ENCODE assay signal across 13 cellular contexts in genomic region chr10:78465456-78465855, GRCh38.
DNase-seq lines count a peak whose midpoint lies in the region; ATAC-seq and TF ChIP-seq lines count a peak whose summit lies in the region.
"Had no signal": no experiment of that assay in that cellular context is flagged by ENCODE, and none has a peak within 500 bp of the region (broad histone marks: within the 10 kb centered on the region; RNA-seq: fewer than 3 reads in every experiment).

No MANE protein-coding gene starts in this region.

- no peak overlapping the region for H2AFZ ChIP-seq in hepatocyte
- H2AFZ ChIP-seq in neuronal stem cell (ENCODE audit: low read length) = peak overlapping the region; percentile 61
- H2AFZ ChIP-seq: PC-9 had no signal

- WGBS in hepatocyte (ENCODE audit: low lambda C conversion rate, missing lambda C conversion rate) = 85% methylated on average over 2 of the region's 2 CpGs
- no CpG with 5 or more reads among the region's 2 CpGs for WGBS in neuronal stem cell (ENCODE audit: extremely low coverage in 2 of 2, insufficient read length in 2 of 2, insufficient replicate concordance in 1 of 2), 2 donors
- whole genome bisulfite sequencing in esophagus muscularis mucosa = 100% methylated on average over 1 of the region's 2 CpGs

- H2AK5ac ChIP-seq in neuronal stem cell (ENCODE audit: low read depth, low read length) = peak overlapping the region; percentile 51

- H3K4ac ChIP-seq in neuronal stem cell (ENCODE audit: low read length) = no peak overlapping the region

- TF ChIP-seq CTCF in hepatocyte (IDR thresholded peaks at IDR 0.05; ENCODE audit: poor library complexity) (no peak), esophagus muscularis mucosa (IDR thresholded peaks at IDR 0.05) (no peak)

- no peak for TF ChIP-seq EP300 in esophagus muscularis mucosa (IDR thresholded peaks at IDR 0.05)

- H3K4me1 ChIP-seq in hepatocyte (ENCODE audit: insufficient read depth) (peaks cover 10% of the 10 kb centered on the region), neuronal stem cell (ENCODE audit: control insufficient read depth in 2 of 2, insufficient read depth in 1 of 2, low read depth in 1 of 2, low read length in 2 of 2) (peaks cover 14 to 16% of the 10 kb centered on the region in 2 donors), esophagus muscularis mucosa (peaks cover 0 to 9% (median 7%) of the 10 kb centered on the region in 4 donors)

- H3K79me2 ChIP-seq in hepatocyte = no peaks in the 10 kb centered on the region

- H3K14ac ChIP-seq in neuronal stem cell (ENCODE audit: low read length) = no peak overlapping the region

- H3K9ac ChIP-seq in neuronal stem cell (ENCODE audit: low read depth, low read length, poor library complexity) = no peak overlapping the region

- CTCF ChIA-PET in activated CD8-positive, alpha-beta memory T cell treated with anti-CD3 and anti-CD28 coated beads, Interleukin-2, amount 10 ng/mL, durations not matched to agents 7 days and 5 days (lab: Charles Lee) = no interaction called here

- H3K27ac ChIP-seq in hepatocyte (peak overlapping the region; percentile 32), neuronal stem cell (replicated peaks; ENCODE audit: low read length) (no peak overlapping the region), esophagus muscularis mucosa (replicated peaks in 1 of 4) (no peak overlapping the region)
- H3K27ac ChIP-seq: PC-9 had no signal

- no peak for ATAC-seq in activated CD8-positive, alpha-beta memory T cell treated with anti-CD3 and anti-CD28 coated beads, Interleukin-2, amount 10 ng/mL, durations not matched to agents 7 days and 5 days
- ATAC-seq: HCT116 had no signal

- H2BK120ac ChIP-seq in neuronal stem cell (ENCODE audit: low read depth, low read length) = no peak overlapping the region

- H3K27me3 Mint-ChIP-seq in activated CD8-positive, alpha-beta memory T cell treated with anti-CD3 and anti-CD28 coated beads, Interleukin-2, amount 10 ng/mL, durations not matched to agents 7 days and 5 days = peaks cover 14% of the 10 kb centered on the region

- intact Hi-C loops in esophagus muscularis mucosa (cut with DNase I) = no loop called here

- DNase-seq in activated CD8-positive, alpha-beta memory T cell treated with anti-CD3 and anti-CD28 coated beads for 24 hours = peak; percentile 21
- DNase-seq in activated CD8-positive, alpha-beta memory T cell treated with anti-CD3 and anti-CD28 coated beads, Interleukin-2, amount 10 ng/mL, durations not matched to agents 7 days and 5 days = no peak
- no peak for DNase-seq in hepatocyte (ENCODE audit: low spot score)
- DNase-seq in neuronal stem cell (ENCODE audit: low spot score) = no peak
- DNase-seq in stimulated activated CD4-positive, alpha-beta T cell treated with anti-CD3 and anti-CD28 coated beads, Interleukin-1b, Interleukin-23, amount 100 ng/mL, for 48 hours = no peak
- DNase-seq in esophagus muscularis mucosa (ENCODE audit: extremely low spot score) = no peak
- no peak for DNase-seq in pons (ENCODE audit: low spot score)
- DNase-seq in NCI-H1105 treated with DMSO at 0.1 percent for 48 hours (lab: John Stamatoyannopoulos, UW) = no peak
- DNase-seq: C1 segment of cervical spinal cord, NCI-H1417 treated with DMSO at 0.1 percent for 48 hours, NCI-H2081 treated with DMSO at 0.1 percent for 48 hours, PC-9 had no signal

- H3K23ac ChIP-seq in neuronal stem cell (ENCODE audit: low read depth, low read length, poor library complexity) = no peak overlapping the region

- peak overlapping the region; percentile 79 for H3K18ac ChIP-seq in neuronal stem cell (ENCODE audit: low read length)

- H3K27ac Mint-ChIP-seq in activated CD8-positive, alpha-beta memory T cell treated with anti-CD3 and anti-CD28 coated beads, Interleukin-2, amount 10 ng/mL, durations not matched to agents 7 days and 5 days = no peak overlapping the region

- peaks cover under 1% of the 10 kb centered on the region for H3K4me1 Mint-ChIP-seq in activated CD8-positive, alpha-beta memory T cell treated with anti-CD3 and anti-CD28 coated beads, Interleukin-2, amount 10 ng/mL, durations not matched to agents 7 days and 5 days

- H3K36me3 Mint-ChIP-seq in activated CD8-positive, alpha-beta memory T cell treated with anti-CD3 and anti-CD28 coated beads, Interleukin-2, amount 10 ng/mL, durations not matched to agents 7 days and 5 days = no peaks in the 10 kb centered on the region

- peak overlapping the region; percentile 1 for H3K4me2 ChIP-seq in hepatocyte
- H3K4me2 ChIP-seq in neuronal stem cell (ENCODE audit: insufficient read depth, low read length, poor library complexity, severe bottlenecking) = no peak overlapping the region
- H3K4me2 ChIP-seq: PC-9 had no signal

- no peak for TF ChIP-seq POLR2A in esophagus muscularis mucosa (IDR thresholded peaks at IDR 0.05; ENCODE audit: low read depth)

- H2BK15ac ChIP-seq in neuronal stem cell (ENCODE audit: low read length) = no peak overlapping the region

- H3K36me3 ChIP-seq in hepatocyte (replicated peaks; ENCODE audit: insufficient read depth, low read depth) = no peaks in the 10 kb centered on the region
- H3K36me3 ChIP-seq in neuronal stem cell (replicated peaks in 1 of 2; ENCODE audit: control insufficient read depth in 2 of 2, insufficient read depth in 2 of 2, low read length in 2 of 2) = no peaks in the 10 kb centered on the region
- no peaks in the 10 kb centered on the region for H3K36me3 ChIP-seq in esophagus muscularis mucosa

- H3K9me3 Mint-ChIP-seq in activated CD8-positive, alpha-beta memory T cell treated with anti-CD3 and anti-CD28 coated beads, Interleukin-2, amount 10 ng/mL, durations not matched to agents 7 days and 5 days (ENCODE audit: low read depth) = no peaks in the 10 kb centered on the region

- H2BK5ac ChIP-seq in neuronal stem cell (ENCODE audit: low read length) = peak overlapping the region; percentile 33

- H4K8ac ChIP-seq in neuronal stem cell (ENCODE audit: low read depth, low read length) = no peak overlapping the region

- no peak overlapping the region for H4K91ac ChIP-seq in neuronal stem cell (ENCODE audit: low read depth, low read length, poor library complexity)

- no peaks in the 10 kb centered on the region for H3K9me3 ChIP-seq in hepatocyte (ENCODE audit: low read depth)
- H3K9me3 ChIP-seq in neuronal stem cell (replicated peaks in 1 of 2; ENCODE audit: control insufficient read depth in 2 of 2, insufficient read depth in 1 of 2, low read depth in 1 of 2, low read length in 2 of 2) = peaks cover 0 to 7% of the 10 kb centered on the region in 2 donors
- no peaks in the 10 kb centered on the region for H3K9me3 ChIP-seq in esophagus muscularis mucosa

- H3K4me3 ChIP-seq in hepatocyte (no peak overlapping the region), neuronal stem cell (ENCODE audit: low read length in 2 of 2) (no peak overlapping the region), esophagus muscularis mucosa (no peak overlapping the region)
- H3K4me3 ChIP-seq: PC-9 had no signal

- no peaks in the 10 kb centered on the region for H3K9me2 ChIP-seq in hepatocyte (replicated peaks; ENCODE audit: insufficient read depth)

- no peak overlapping the region for H3K4me3 Mint-ChIP-seq in activated CD8-positive, alpha-beta memory T cell treated with anti-CD3 and anti-CD28 coated beads, Interleukin-2, amount 10 ng/mL, durations not matched to agents 7 days and 5 days

- H3K27me3 ChIP-seq in hepatocyte (no peaks in the 10 kb centered on the region), neuronal stem cell (ENCODE audit: control insufficient read depth in 3 of 3, insufficient read depth in 3 of 3, low read depth in 1 of 3, low read length in 3 of 3) (no peaks in the 10 kb centered on the region), esophagus muscularis mucosa (no peaks in the 10 kb centered on the region)

- H2BK12ac ChIP-seq in neuronal stem cell (ENCODE audit: low read length) = no peak overlapping the region

- H4K20me1 ChIP-seq in hepatocyte (ENCODE audit: insufficient read depth, poor library complexity, severe bottlenecking) = no peaks in the 10 kb centered on the region

- no peaks in the 10 kb centered on the region for H3K79me1 ChIP-seq in neuronal stem cell (ENCODE audit: low read depth, low read length)
